ENCODE assay signal across 8 cellular contexts in genomic region chr4:11787-12445, GRCh38. TPM values are rescaled to one million over a fixed set of nuclear protein-coding genes. Genes with fewer than 3 reads are reported as not detected.
A peak's percentile ranks its signal among the peaks of the same experiment; 100 is the strongest.
DNase-seq lines count a peak whose midpoint lies in the region; ATAC-seq and TF ChIP-seq lines count a peak whose summit lies in the region.
"Not testable (repeated sequence)": the region's sequence is repeated elsewhere in the genome, so short reads cannot be mapped to it uniquely, and the experiment has no call there.

No MANE protein-coding gene starts in this region.

- peak overlapping the region; percentile 28; the same call in 1 of the 2 replicates for H3K4me3 ChIP-seq in GM08714 (ENCODE audit: low read length)
- H3K4me3 ChIP-seq in endodermal cell (ENCODE audit: low read length): not testable (repeated sequence)

- H3K27ac ChIP-seq in endodermal cell (ENCODE audit: low read depth, low read length): not testable (repeated sequence)

- peak; percentile 54 for TF ChIP-seq CTCF in endodermal cell (conservative IDR thresholded peaks at IDR 0.05)

- not testable (repeated sequence) for H3K36me3 ChIP-seq in endodermal cell (ENCODE audit: control insufficient read depth, insufficient read depth, low read length)

- peak; percentile 97 for ATAC-seq in GM21423 (IDR thresholded peaks at IDR 0.05; ENCODE audit: unreplicated experiment)
- peak; percentile 80 for ATAC-seq in HG03135 (IDR thresholded peaks at IDR 0.05; ENCODE audit: unreplicated experiment)
- ATAC-seq in activated T-helper 17 cell treated with anti-CD3 and anti-CD28 coated beads, Interleukin-2, amount 50 U/mL, for 72 hours (replicated peaks): peak; percentile 92
- peak; percentile 60 for ATAC-seq in memory B cell (ENCODE audit: low read depth)

- not testable (repeated sequence) for H3K36me3 Mint-ChIP-seq in activated T-helper 17 cell treated with anti-CD3 and anti-CD28 coated beads, Interleukin-2, amount 50 U/mL, for 72 hours (ENCODE audit: low read depth); endodermal cell (ENCODE audit: low read depth); memory B cell

- H3K9me3 ChIP-seq in endodermal cell (ENCODE audit: control insufficient read depth, low read length): not testable (repeated sequence)

- not testable (repeated sequence) for H3K9ac ChIP-seq in endodermal cell (ENCODE audit: extremely low read depth, low read length, poor library complexity, severe bottlenecking)

- not testable (repeated sequence) for H3K27me3 Mint-ChIP-seq in activated T-helper 17 cell treated with anti-CD3 and anti-CD28 coated beads, Interleukin-2, amount 50 U/mL, for 72 hours; endodermal cell (ENCODE audit: insufficient read depth); memory B cell

- not testable (repeated sequence) for H3K9me3 Mint-ChIP-seq in activated T-helper 17 cell treated with anti-CD3 and anti-CD28 coated beads, Interleukin-2, amount 50 U/mL, for 72 hours; endodermal cell; memory B cell

- H3K4me1 Mint-ChIP-seq in activated T-helper 17 cell treated with anti-CD3 and anti-CD28 coated beads, Interleukin-2, amount 50 U/mL, for 72 hours; endodermal cell; memory B cell: not testable (repeated sequence)

- WGBS in endodermal cell (ENCODE audit: insufficient coverage in 1 of 2, insufficient read length in 1 of 2), 2 experiments: 82 to 87% methylated on average over 5 to 16 of the region's 24 CpGs

- H3K27me3 ChIP-seq in endodermal cell (ENCODE audit: control insufficient read depth, insufficient read depth, low read length, poor library complexity, severe bottlenecking): not testable (repeated sequence)

- DNase-seq in RKO (ENCODE audit: low spot score): peak; percentile 56
- peak; percentile 58 for DNase-seq in endodermal cell
- not testable (repeated sequence) for DNase-seq in memory B cell (ENCODE audit: low spot score in 2 of 2)
- DNase-seq in stimulated activated CD8-positive, alpha-beta memory T cell treated with anti-CD3 and anti-CD28 coated beads, Interleukin-15, amount 100 ng/mL, for 48 hours (ENCODE audit: low read depth in 2 of 2): peak; percentile 11

- H3K27ac Mint-ChIP-seq in activated T-helper 17 cell treated with anti-CD3 and anti-CD28 coated beads, Interleukin-2, amount 50 U/mL, for 72 hours; endodermal cell; memory B cell: not testable (repeated sequence)

- not testable (repeated sequence) for H3K4me1 ChIP-seq in endodermal cell (ENCODE audit: control insufficient read depth, insufficient read depth, low read length)

- not testable (repeated sequence) for H3K4me3 Mint-ChIP-seq in activated T-helper 17 cell treated with anti-CD3 and anti-CD28 coated beads, Interleukin-2, amount 50 U/mL, for 72 hours; endodermal cell; memory B cell

RNA-seq across cellular contexts. Expression of gene ZNF595, which starts 41.2 kb away (rescaled TPM):
- 1 to 10 TPM; 1.8 to 7.1 TPM for total RNA-seq in activated T-helper 17 cell treated with anti-CD3 and anti-CD28 coated beads, Interleukin-2, amount 50 U/mL, for 72 hours
- 10 to 100 TPM; 10.7 to 26.7 TPM for total RNA-seq in endodermal cell
- polyA plus RNA-seq in endodermal cell (2013, experiment 1 of 2): 7.4 TPM
- 7.6 TPM for polyA plus RNA-seq in endodermal cell (2013, experiment 2 of 2)
